In the genomic region with DNA sequence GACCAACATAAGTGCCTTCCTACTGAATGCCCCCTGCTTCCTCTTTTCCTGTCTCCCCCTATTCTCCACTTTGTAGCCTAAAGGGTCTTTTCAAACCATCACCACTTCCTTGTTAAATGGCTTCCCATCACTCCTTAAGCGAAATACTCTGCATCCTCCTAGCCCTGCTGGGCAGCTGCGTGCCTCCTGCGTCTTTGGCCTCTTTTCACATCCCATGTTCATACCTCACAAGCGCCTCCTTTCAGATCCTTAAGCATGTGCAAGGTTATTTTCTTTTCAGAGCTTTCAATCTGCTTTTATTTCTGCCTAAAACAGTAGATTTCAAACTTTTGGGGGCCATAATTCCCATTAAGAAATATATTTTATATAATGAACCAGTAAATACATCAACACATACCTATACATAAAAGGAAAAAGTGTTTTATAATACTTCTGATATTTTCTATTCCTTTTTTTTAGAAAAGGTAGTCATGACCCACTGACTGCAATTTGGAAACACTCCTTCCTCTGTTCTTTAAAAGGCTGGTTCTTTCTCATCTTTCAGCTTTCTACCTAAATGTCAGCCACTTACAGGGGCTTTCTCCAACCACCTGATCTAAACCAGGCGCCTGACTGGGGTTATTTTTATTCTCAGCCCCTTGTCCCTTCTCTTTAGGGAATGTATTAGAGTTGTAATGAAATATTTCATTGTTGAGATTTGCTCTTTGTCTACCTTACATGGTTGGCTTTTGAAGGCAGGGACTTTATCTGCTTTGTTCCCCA, we compare ENCODE assay signal across 15 cellular contexts.
"Had no signal": no experiment of that assay in that cellular context is flagged by ENCODE, and none has a peak within 500 bp of the region (broad histone marks: within the 10 kb centered on the region; RNA-seq: fewer than 3 reads in every experiment).

No MANE protein-coding gene starts in this region.

- H3K27ac ChIP-seq: gastroesophageal sphincter, heart right ventricle, neural progenitor cell, sigmoid colon, tibial artery, uterus had no signal

- ATAC-seq: gastroesophageal sphincter, heart right ventricle, left colon, T-cell had no signal

- H3K27me3 ChIP-seq: gastroesophageal sphincter, neural progenitor cell, sigmoid colon, tibial artery, uterus had no signal

- H3K36me3 Mint-ChIP-seq: neural progenitor cell, T-cell had no signal

- H3K4me3 Mint-ChIP-seq: neural progenitor cell, T-cell had no signal

- H3K4me2 ChIP-seq: neural progenitor cell had no signal

- DNase-seq: activated CD4-positive, alpha-beta T cell treated with anti-CD3 and anti-CD28 coated beads, Interleukin-2, amount 50 U/mL, for 48 hours; activated CD8-positive, alpha-beta memory T cell treated with anti-CD3 and anti-CD28 coated beads, Interleukin-2, amount 50 U/mL, for 48 hours; activated naive CD4-positive, alpha-beta T cell treated with Interleukin-2 at 50 U/mL for 16 hours; erythroblast; heart right ventricle; left colon; midbrain; sigmoid colon; stimulated activated CD4-positive, alpha-beta T cell treated with anti-CD3 and anti-CD28 coated beads, Interleukin-1b, Interleukin-23, amount 100 ng/mL, for 48 hours; T-cell; tibial artery; uterus had no signal

- H3K9me3 ChIP-seq: gastroesophageal sphincter, heart right ventricle, sigmoid colon, tibial artery, uterus had no signal

- H3K4me3 ChIP-seq: gastroesophageal sphincter, heart right ventricle, lung, neural progenitor cell, sigmoid colon, tibial artery, uterus had no signal

- H3K4me1 ChIP-seq: gastroesophageal sphincter, sigmoid colon, tibial artery, uterus had no signal

- H3K36me3 ChIP-seq: gastroesophageal sphincter, heart right ventricle, neural progenitor cell, sigmoid colon, tibial artery, uterus had no signal

- H3K27me3 Mint-ChIP-seq: T-cell had no signal

- H2AFZ ChIP-seq: neural progenitor cell had no signal

- H3K27ac Mint-ChIP-seq: neural progenitor cell, T-cell had no signal

- H3K9ac ChIP-seq: neural progenitor cell had no signal

- H3K9me3 Mint-ChIP-seq: neural progenitor cell, T-cell had no signal
